14 cellular contexts compared by ENCODE assay signal in genomic region chr2:118994172-118994700, GRCh38. TPM values are rescaled to one million over a fixed set of nuclear protein-coding genes. Genes with fewer than 3 reads are reported as not detected.
A peak's percentile ranks its signal among the peaks of the same experiment; 100 is the strongest.
DNase-seq lines count a peak whose midpoint lies in the region; ATAC-seq lines count a peak whose summit lies in the region.
"Had no signal": no experiment of that assay in that cellular context is flagged by ENCODE, and none has a peak within 500 bp of the region (broad histone marks: within the 10 kb centered on the region; RNA-seq: fewer than 3 reads in every experiment).

No MANE protein-coding gene starts in this region.

- DNase-seq in activated CD8-positive, alpha-beta memory T cell treated with anti-CD3 and anti-CD28 coated beads, Interleukin-2, amount 50 U/mL, for 48 hours = peak; percentile 26
- DNase-seq in activated CD8-positive, alpha-beta memory T cell treated with anti-CD3 and anti-CD28 coated beads for 24 hours = no peak
- DNase-seq in left lobe of liver (ENCODE audit: low spot score) = peak; percentile 10
- DNase-seq in stimulated activated CD8-positive, alpha-beta memory T cell treated with anti-CD3 and anti-CD28 coated beads, Interleukin-4, amount 100 ng/mL, for 48 hours = peak; percentile 10
- peak; percentile 23 for DNase-seq in ureter (ENCODE audit: low spot score)
- no peak for DNase-seq in activated effector memory CD4-positive, alpha-beta T cell treated with Interleukin-2 at 50 U/mL for 16 hours
- DNase-seq in NCI-H2227 treated with DMSO at 0.1 percent for 48 hours (lab: John Stamatoyannopoulos, UW) = no peak
- no peak for DNase-seq in A172 (ENCODE audit: low spot score)
- DNase-seq: CD4-positive, alpha-beta memory T cell; DMS79 treated with DMSO at 0.1 percent for 48 hours; GF-D8; H9 had no signal

- no peak for ATAC-seq in left lobe of liver

RNA-seq across cellular contexts. Expression of gene MARCO, which starts 52.2 kb away (rescaled TPM):
- total RNA-seq in left lobe of liver (38.8 TPM), ureter (4.8 TPM)
- not detected in 2 replicates for total RNA-seq in A172 (2014; rRNA removed; shearing (Covaris generic))
- total RNA-seq: A673, H1, H9 had no signal

Comparison
In these comparisons a context has a peak if more than half of its experiments do, and no peak if none do; other contexts are left out.
1. DNase-seq: peak in activated CD8-positive, alpha-beta memory T cell treated with anti-CD3 and anti-CD28 coated beads, Interleukin-2, amount 50 U/mL, for 48 hours (single experiment), left lobe of liver (single experiment), stimulated activated CD8-positive, alpha-beta memory T cell treated with anti-CD3 and anti-CD28 coated beads, Interleukin-4, amount 100 ng/mL, for 48 hours (single experiment) and ureter (single experiment); none in activated CD8-positive, alpha-beta memory T cell treated with anti-CD3 and anti-CD28 coated beads for 24 hours (single experiment), activated effector memory CD4-positive, alpha-beta T cell treated with Interleukin-2 at 50 U/mL for 16 hours (single experiment), NCI-H2227 treated with DMSO at 0.1 percent for 48 hours (single experiment) and A172 (single experiment).